In the genomic region with DNA sequence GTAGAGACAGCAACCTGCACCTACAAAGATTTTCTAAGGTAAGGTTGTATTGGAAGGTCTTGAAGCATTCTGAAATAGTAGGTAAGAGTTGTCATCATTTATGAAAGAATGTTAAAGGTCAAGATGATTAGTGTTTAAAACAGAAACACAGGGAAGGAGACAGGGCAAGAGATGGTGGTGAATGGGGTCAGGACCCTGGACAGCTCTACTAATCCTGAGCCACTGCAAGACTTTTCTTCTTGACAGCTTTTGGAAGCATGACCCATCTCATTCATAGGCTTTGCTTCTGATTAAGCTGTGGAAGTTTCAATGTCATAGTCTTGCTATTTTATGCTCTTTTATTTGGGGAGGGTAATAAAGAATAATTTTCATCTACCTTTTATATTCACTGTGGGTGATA, we compare ENCODE assay signal across 9 cellular contexts.
A peak's percentile ranks its signal among the peaks of the same experiment; 100 is the strongest.
DNase-seq lines count a peak whose midpoint lies in the region; ATAC-seq, FAIRE-seq and TF ChIP-seq lines count a peak whose summit lies in the region.
"Had no signal": no experiment of that assay in that cellular context is flagged by ENCODE, and none has a peak within 500 bp of the region (broad histone marks: within the 10 kb centered on the region; RNA-seq: fewer than 3 reads in every experiment).

No MANE protein-coding gene starts in this region.

- no peak overlapping the region for H3K4me3 Mint-ChIP-seq in activated CD4-positive, alpha-beta T cell treated with anti-CD3 and anti-CD28 coated beads, Interleukin-2, amount 10 ng/mL, durations not matched to agents 7 days and 5 days
- H3K4me3 Mint-ChIP-seq: activated naive CD4-positive, alpha-beta T cell treated with anti-CD3 and anti-CD28 coated beads, Interleukin-2, amount 50 U/mL, for 24 hours had no signal

- H3K36me3 ChIP-seq in HEK293 (ENCODE audit: control insufficient read depth in 2 of 2, insufficient read depth in 1 of 2, low read length in 2 of 2) (no peaks in the 10 kb centered on the region), hepatocyte (replicated peaks; ENCODE audit: insufficient read depth, low read depth) (no peaks in the 10 kb centered on the region)

- POLR2A ChIA-PET in HEK293 (lab: Yijun Ruan, JAX): no interaction called here
- POLR2A ChIA-PET in activated CD4-positive, alpha-beta T cell treated with anti-CD3 and anti-CD28 coated beads, Interleukin-2, amount 10 ng/mL, durations not matched to agents 7 days and 5 days (lab: Charles Lee): no interaction called here

- FAIRE-seq in GM19239 (lab: Jason Lieb, UNC): no peak

- no peaks in the 10 kb centered on the region for H3K4me1 ChIP-seq in HEK293 (ENCODE audit: control insufficient read depth, insufficient read depth, low read length)
- H3K4me1 ChIP-seq in hepatocyte (ENCODE audit: insufficient read depth): no peaks in the 10 kb centered on the region

- no peaks in the 10 kb centered on the region for H3K9me3 Mint-ChIP-seq in activated CD4-positive, alpha-beta T cell treated with anti-CD3 and anti-CD28 coated beads, Interleukin-2, amount 10 ng/mL, durations not matched to agents 7 days and 5 days

- H3K27ac Mint-ChIP-seq in activated CD4-positive, alpha-beta T cell treated with anti-CD3 and anti-CD28 coated beads, Interleukin-2, amount 10 ng/mL, durations not matched to agents 7 days and 5 days: no peak overlapping the region
- H3K27ac Mint-ChIP-seq: activated naive CD4-positive, alpha-beta T cell treated with anti-CD3 and anti-CD28 coated beads, Interleukin-2, amount 50 U/mL, for 24 hours had no signal

- H3K9me2 ChIP-seq in hepatocyte (replicated peaks; ENCODE audit: insufficient read depth): no peaks in the 10 kb centered on the region

- no peak overlapping the region for H2AFZ ChIP-seq in hepatocyte

- in situ Hi-C loops in ACHN (cut with HindIII; ENCODE audit: low pct_ligation_motif_present, low pct_unique_long_range_greater_than_20kb, low sequenced_read_pairs): no loop called here

- H3K9me3 ChIP-seq in HEK293 (ENCODE audit: control insufficient read depth, insufficient read depth, low read depth, low read length) (no peaks in the 10 kb centered on the region), hepatocyte (ENCODE audit: low read depth) (no peaks in the 10 kb centered on the region)

- ATAC-seq in HG02973 (IDR thresholded peaks at IDR 0.05; ENCODE audit: unreplicated experiment) (no peak), HG02852 (IDR thresholded peaks at IDR 0.05; ENCODE audit: unreplicated experiment) (no peak)

- no peaks in the 10 kb centered on the region for H3K79me2 ChIP-seq in hepatocyte

- H3K27ac ChIP-seq in HEK293 (ENCODE audit: extremely low read depth, low read depth, low read length) (no peak overlapping the region), hepatocyte (no peak overlapping the region)

- no peak for TF ChIP-seq CTCF in HEK293 (tag by site-specific recombination; IDR thresholded peaks at IDR 0.05)
- TF ChIP-seq CTCF in hepatocyte (IDR thresholded peaks at IDR 0.05; ENCODE audit: poor library complexity): no peak

- DNase-seq in ACHN (peak; percentile 58), hepatocyte (ENCODE audit: low spot score) (peak; percentile 65), GM19239 (ENCODE audit: insufficient read length, low spot score) (no peak), inferior parietal cortex (ENCODE audit: extremely low spot score) (no peak)
- DNase-seq in activated CD4-positive, alpha-beta T cell treated with anti-CD3 and anti-CD28 coated beads, Interleukin-2, amount 10 ng/mL, durations not matched to agents 7 days and 5 days: peak; percentile 39

- no peak overlapping the region for H3K4me3 ChIP-seq in HEK293 (ENCODE audit: low read depth, low read length)
- H3K4me3 ChIP-seq in hepatocyte: no peak overlapping the region

- CTCF ChIA-PET in HEK293 (lab: Yijun Ruan, JAX): interaction anchor here (0.6 kb wide), 1 partner anchor 11 kb away, joined by 3 read pairs; no protein-coding TSS in a partner anchor
- CTCF ChIA-PET in activated CD4-positive, alpha-beta T cell treated with anti-CD3 and anti-CD28 coated beads, Interleukin-2, amount 10 ng/mL, durations not matched to agents 7 days and 5 days (lab: Charles Lee): no interaction called here

- no peaks in the 10 kb centered on the region for H3K4me1 Mint-ChIP-seq in activated CD4-positive, alpha-beta T cell treated with anti-CD3 and anti-CD28 coated beads, Interleukin-2, amount 10 ng/mL, durations not matched to agents 7 days and 5 days
- H3K4me1 Mint-ChIP-seq: activated naive CD4-positive, alpha-beta T cell treated with anti-CD3 and anti-CD28 coated beads, Interleukin-2, amount 50 U/mL, for 24 hours had no signal

- no peak overlapping the region for H3K4me2 ChIP-seq in hepatocyte

- H3K27me3 ChIP-seq in hepatocyte: peaks cover 7% of the 10 kb centered on the region

- peaks cover 4% of the 10 kb centered on the region for H3K27me3 Mint-ChIP-seq in activated CD4-positive, alpha-beta T cell treated with anti-CD3 and anti-CD28 coated beads, Interleukin-2, amount 10 ng/mL, durations not matched to agents 7 days and 5 days

- H4K20me1 ChIP-seq in hepatocyte (ENCODE audit: insufficient read depth, poor library complexity, severe bottlenecking): no peaks in the 10 kb centered on the region

- H3K36me3 Mint-ChIP-seq in activated CD4-positive, alpha-beta T cell treated with anti-CD3 and anti-CD28 coated beads, Interleukin-2, amount 10 ng/mL, durations not matched to agents 7 days and 5 days (ENCODE audit: low read depth): no peaks in the 10 kb centered on the region

TF ChIP-seq in HEK293, 187 proteins besides CTCF, POLR2A, EP300 and RAD21:
- TF ChIP-seq, protein P1, sequence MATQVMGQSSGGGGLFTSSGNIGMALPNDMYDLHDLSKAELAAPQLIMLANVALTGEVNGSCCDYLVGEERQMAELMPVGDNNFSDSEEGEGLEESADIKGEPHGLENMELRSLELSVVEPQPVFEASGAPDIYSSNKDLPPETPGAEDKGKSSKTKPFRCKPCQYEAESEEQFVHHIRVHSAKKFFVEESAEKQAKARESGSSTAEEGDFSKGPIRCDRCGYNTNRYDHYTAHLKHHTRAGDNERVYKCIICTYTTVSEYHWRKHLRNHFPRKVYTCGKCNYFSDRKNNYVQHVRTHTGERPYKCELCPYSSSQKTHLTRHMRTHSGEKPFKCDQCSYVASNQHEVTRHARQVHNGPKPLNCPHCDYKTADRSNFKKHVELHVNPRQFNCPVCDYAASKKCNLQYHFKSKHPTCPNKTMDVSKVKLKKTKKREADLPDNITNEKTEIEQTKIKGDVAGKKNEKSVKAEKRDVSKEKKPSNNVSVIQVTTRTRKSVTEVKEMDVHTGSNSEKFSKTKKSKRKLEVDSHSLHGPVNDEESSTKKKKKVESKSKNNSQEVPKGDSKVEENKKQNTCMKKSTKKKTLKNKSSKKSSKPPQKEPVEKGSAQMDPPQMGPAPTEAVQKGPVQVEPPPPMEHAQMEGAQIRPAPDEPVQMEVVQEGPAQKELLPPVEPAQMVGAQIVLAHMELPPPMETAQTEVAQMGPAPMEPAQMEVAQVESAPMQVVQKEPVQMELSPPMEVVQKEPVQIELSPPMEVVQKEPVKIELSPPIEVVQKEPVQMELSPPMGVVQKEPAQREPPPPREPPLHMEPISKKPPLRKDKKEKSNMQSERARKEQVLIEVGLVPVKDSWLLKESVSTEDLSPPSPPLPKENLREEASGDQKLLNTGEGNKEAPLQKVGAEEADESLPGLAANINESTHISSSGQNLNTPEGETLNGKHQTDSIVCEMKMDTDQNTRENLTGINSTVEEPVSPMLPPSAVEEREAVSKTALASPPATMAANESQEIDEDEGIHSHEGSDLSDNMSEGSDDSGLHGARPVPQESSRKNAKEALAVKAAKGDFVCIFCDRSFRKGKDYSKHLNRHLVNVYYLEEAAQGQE (tag by site-specific recombination; IDR thresholded peaks at IDR 0.05): peak; percentile 97
- TF ChIP-seq BCL11B (tag by site-specific recombination; IDR thresholded peaks at IDR 0.05; ENCODE audit: low read depth): no peak

Comparison
In these comparisons a context has a peak if more than half of its experiments do, and no peak if none do; other contexts are left out.
1. DNase-seq: peak in ACHN (single experiment), activated CD4-positive, alpha-beta T cell treated with anti-CD3 and anti-CD28 coated beads, Interleukin-2, amount 10 ng/mL, durations not matched to agents 7 days and 5 days (single experiment) and hepatocyte (single experiment); none in GM19239 (single experiment) and inferior parietal cortex (single experiment).